ENCODE assay signal across 14 cellular contexts in the genomic region with DNA sequence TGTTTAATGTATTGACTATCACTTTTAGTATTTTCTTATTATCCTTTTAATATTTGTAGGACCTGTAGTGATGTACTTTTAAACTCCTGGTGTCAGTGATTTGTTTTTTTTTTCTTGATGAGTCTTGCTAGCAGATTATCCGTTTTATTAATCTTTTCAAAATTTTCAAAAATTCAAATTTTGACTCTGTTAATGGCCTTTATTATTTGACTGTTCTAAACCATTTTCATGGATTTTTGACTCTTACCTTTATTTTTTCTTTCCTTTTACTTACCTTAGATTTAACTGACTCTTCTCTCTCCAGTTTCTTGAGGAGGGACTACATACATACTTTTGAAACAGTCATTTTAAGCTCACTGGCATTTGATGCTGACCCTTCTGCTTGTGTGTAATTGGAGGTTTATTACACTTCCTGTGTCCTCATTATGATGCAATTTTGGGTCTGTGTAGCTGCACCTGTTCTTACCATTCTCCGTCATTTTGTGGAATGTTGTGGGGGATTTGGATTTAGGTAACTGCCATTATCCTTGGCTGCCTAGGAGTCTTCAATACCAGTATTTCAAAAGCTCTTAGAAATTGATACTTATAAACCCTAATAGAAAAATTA. TPM values are rescaled to one million over a fixed set of nuclear protein-coding genes. Genes with fewer than 3 reads are reported as not detected.
DNase-seq lines count a peak whose midpoint lies in the region; ATAC-seq and TF ChIP-seq lines count a peak whose summit lies in the region.
"Had no signal": no experiment of that assay in that cellular context is flagged by ENCODE, and none has a peak within 500 bp of the region (broad histone marks: within the 10 kb centered on the region; RNA-seq: fewer than 3 reads in every experiment).

No MANE protein-coding gene starts in this region.

- DNase-seq in HL-60 (ENCODE audit: low read depth in 1 of 2, low spot score in 1 of 2) (peak in 1 of 2 experiments; percentile 74), NCI-H146 treated with DMSO at 0.1 percent for 48 hours (lab: John Stamatoyannopoulos, UW; ENCODE audit: unreplicated experiment) (peak; percentile 80), SHP77 treated with DMSO at 0.1 percent for 48 hours (lab: John Stamatoyannopoulos, UW) (peak; percentile 82), epidermal melanocyte (ENCODE audit: insufficient read length, low spot score) (peak; percentile 13), left lobe of liver (ENCODE audit: low spot score) (no peak), NCI-H2171 treated with DMSO at 0.1 percent for 48 hours (lab: John Stamatoyannopoulos, UW) (no peak), NCI-H510A (lab: John Stamatoyannopoulos, UW) (no peak)
- DNase-seq: EL, GM23248, left cardiac atrium, NCI-H1694 treated with DMSO at 0.1 percent for 48 hours had no signal

- no peak for TF ChIP-seq CTCF in HL-60 (IDR thresholded peaks at IDR 0.05; ENCODE audit: insufficient read depth, low read length)

- no peaks in the 10 kb centered on the region for H3K27me3 ChIP-seq in HL-60 (ENCODE audit: insufficient read depth, poor library complexity, severe bottlenecking)
- H3K27me3 ChIP-seq: adrenal gland had no signal

- no peak for ATAC-seq in left lobe of liver
- ATAC-seq: left cardiac atrium; natural killer cell treated with Interleukin-12 subunit alpha and Interleukin-12 subunit beta and Interleukin-15 and Interleukin-18, amount 100 ng/mL, for 72 hours had no signal

- peak overlapping the region; percentile 50 for H3K27ac ChIP-seq in HL-60 (replicated peaks)
- H3K27ac ChIP-seq: adrenal gland, epithelial cell of prostate, GM23248 had no signal

- no peak overlapping the region for H3K4me3 ChIP-seq in HL-60 (replicated peaks; ENCODE audit: insufficient read depth, low read length)
- H3K4me3 ChIP-seq: adrenal gland, GM23248 had no signal

RNA-seq across cellular contexts. Expression of gene EXOC3, which starts 32.0 kb away (rescaled TPM):
- total RNA-seq in left lobe of liver, result 25.7 TPM

Comparison
In these comparisons a context has a peak if more than half of its experiments do, and no peak if none do; other contexts are left out.
1. DNase-seq: peak in NCI-H146 treated with DMSO at 0.1 percent for 48 hours (single experiment), SHP77 treated with DMSO at 0.1 percent for 48 hours (single experiment) and epidermal melanocyte (single experiment); none in left lobe of liver (single experiment), NCI-H2171 treated with DMSO at 0.1 percent for 48 hours (single experiment) and NCI-H510A (single experiment).